8 cellular contexts compared by ENCODE assay signal in genomic region chr1:43763497-43763973, GRCh38. TPM values are rescaled to one million over a fixed set of nuclear protein-coding genes. Genes with fewer than 3 reads are reported as not detected.
DNase-seq lines count a peak whose midpoint lies in the region; ATAC-seq and TF ChIP-seq lines count a peak whose summit lies in the region.

No MANE protein-coding gene starts in this region.

- POLR2A ChIA-PET in PC-9 (lab: Charles Lee; ENCODE audit: unreplicated experiment) = interaction anchor here (0.7 to 1.3 kb wide), 5 partner anchors 95 to 801 kb away, joined by 4 to 10 read pairs (median 7); no protein-coding TSS in a partner anchor

- peak; percentile 86 for DNase-seq in DMS53 treated with DMSO at 0.1 percent for 48 hours (lab: John Stamatoyannopoulos, UW; ENCODE audit: unreplicated experiment)
- peak; percentile 77 to 80 for DNase-seq in PC-9
- DNase-seq in activated T-cell treated with anti-CD3 and anti-CD28 coated beads, Interleukin-2, amount 50 U/mL, for 48 hours = peak; percentile 52 to 57
- DNase-seq in fibroblast of pulmonary artery (ENCODE audit: low read depth) = peak; percentile 95
- DNase-seq in neural crest cell (ENCODE audit: low read depth, low spot score) = peak; percentile 55
- DNase-seq in thoracic aorta (ENCODE audit: low spot score) = peak; percentile 56

- H3K36me3 Mint-ChIP-seq in neural crest cell (ENCODE audit: low read depth) = no peaks in the 10 kb centered on the region

- CTCF ChIA-PET in PC-9 (lab: Charles Lee) = interaction anchor here (0.5 to 4.3 kb wide), 19 partner anchors 18 to 284 kb away, joined by 3 to 185 read pairs (median 5); partner anchors contain the start of genes ARTN and IPO13

- H3K9me3 Mint-ChIP-seq in neural crest cell = no peaks in the 10 kb centered on the region

- no peaks in the 10 kb centered on the region for H3K9me3 ChIP-seq in PC-9 (ENCODE audit: insufficient read depth, low read depth)
- H3K9me3 ChIP-seq in thoracic aorta = no peaks in the 10 kb centered on the region

- H3K4me1 ChIP-seq in PC-9 (replicated peaks; ENCODE audit: insufficient read depth) = peaks cover 8% of the 10 kb centered on the region
- peaks cover 3 to 5% of the 10 kb centered on the region in 2 donors for H3K4me1 ChIP-seq in thoracic aorta (ENCODE audit: control insufficient read depth in 1 of 2, low read depth in 2 of 2)

- BruUV-seq in PC-9 (replicated peaks; lab: Mats Ljungman, UMichigan) = no TSS peak

- H3K27me3 Mint-ChIP-seq in neural crest cell (ENCODE audit: low read depth) = no peaks in the 10 kb centered on the region

- ATAC-seq in thoracic aorta (ENCODE audit: insufficient number of reproducible peaks, low FRiP score, low read depth) (peak; percentile 96), GM18505 (IDR thresholded peaks at IDR 0.05; ENCODE audit: unreplicated experiment) (no peak)

- peak overlapping the region; percentile 3 for H3K4me3 Mint-ChIP-seq in neural crest cell

- no peak for TF ChIP-seq POLR2A in GM18505 (IDR thresholded peaks at IDR 0.05; ENCODE audit: borderline replicate concordance, extremely low read depth, insufficient read depth, insufficient read length)

- H3K79me2 ChIP-seq in PC-9 (ENCODE audit: low read depth) = no peaks in the 10 kb centered on the region

- peaks cover 12% of the 10 kb centered on the region for H3K4me1 Mint-ChIP-seq in neural crest cell

- H2AFZ ChIP-seq in PC-9 = no peak overlapping the region

- no peaks in the 10 kb centered on the region for H4K20me1 ChIP-seq in PC-9 (ENCODE audit: insufficient read depth)

- no peaks in the 10 kb centered on the region for H3K9me2 ChIP-seq in PC-9 (ENCODE audit: insufficient read depth)

- intact Hi-C loops in PC-9 (cut with micrococcal nuclease; ENCODE audit: unreplicated experiment) = loop anchor here (1.0 to 5.0 kb wide), 11 partner anchors 21 to 536 kb away; partner anchors contain the start of genes CCDC24, IPO13 and ST3GAL3

- TF ChIP-seq CTCF in LNCAP (IDR thresholded peaks at IDR 0.05) (peak; percentile 81), PC-9 (conservative IDR thresholded peaks at IDR 0.05) (peak; percentile 95), fibroblast of pulmonary artery (IDR thresholded peaks at IDR 0.05; ENCODE audit: low read length, missing control alignments) (peak; percentile 93), neural crest cell (conservative IDR thresholded peaks at IDR 0.05) (peak; percentile 88), thoracic aorta (IDR thresholded peaks at IDR 0.05) (peak; percentile 79)

- H3K27me3 ChIP-seq in PC-9 (ENCODE audit: insufficient read depth, low read depth) = no peaks in the 10 kb centered on the region
- H3K27me3 ChIP-seq in thoracic aorta (replicated peaks; ENCODE audit: insufficient read depth) = no peaks in the 10 kb centered on the region

- no peak overlapping the region for H3K27ac Mint-ChIP-seq in neural crest cell (ENCODE audit: unreplicated experiment)

- H3F3A ChIP-seq in PC-9 (ENCODE audit: insufficient read depth, low read depth) = 0 out of 2 replicates have a peak, but pooled peaks cover 4% of the 10 kb centered on the region

- H3K27ac ChIP-seq in PC-9 (peak overlapping the region; percentile 27), thoracic aorta (no peak overlapping the region)

- no peak overlapping the region for H3K4me3 ChIP-seq in PC-9
- no peak overlapping the region for H3K4me3 ChIP-seq in fibroblast of pulmonary artery (replicated peaks; ENCODE audit: low read depth, low read length)
- H3K4me3 ChIP-seq in thoracic aorta = no peak overlapping the region

- H3K4me2 ChIP-seq in PC-9 = peak overlapping the region; percentile 27; the same call in 1 of the 2 replicates

- no peaks in the 10 kb centered on the region for H3K36me3 ChIP-seq in PC-9 (ENCODE audit: low read depth)
- H3K36me3 ChIP-seq in thoracic aorta = no peaks in the 10 kb centered on the region

RNA-seq across cellular contexts. Expression of gene ST3GAL3, which starts 56.2 kb away (rescaled TPM):
- total RNA-seq in PC-9 (2021) = 19.3 and 22.4 TPM in 2 replicates
- 34.8 and 37.4 TPM in 2 replicates for total RNA-seq in neural crest cell
- 10 to 100 TPM; 26.3 to 36.0 TPM for total RNA-seq in thoracic aorta
